Comparison of ENCODE assay signal across 12 cellular contexts in genomic region chr2:111123751-111124150, GRCh38. TPM values are rescaled to one million over a fixed set of nuclear protein-coding genes. Genes with fewer than 3 reads are reported as not detected.
A peak's percentile ranks its signal among the peaks of the same experiment; 100 is the strongest.
DNase-seq lines count a peak whose midpoint lies in the region; ATAC-seq and TF ChIP-seq lines count a peak whose summit lies in the region.
"Had no signal": no experiment of that assay in that cellular context is flagged by ENCODE, and none has a peak within 500 bp of the region (broad histone marks: within the 10 kb centered on the region; RNA-seq: fewer than 3 reads in every experiment).

No MANE protein-coding gene starts in this region.

- H2BK20ac ChIP-seq in H9 (ENCODE audit: low read depth, low read length, poor library complexity, severe bottlenecking): no peak overlapping the region

- no peak overlapping the region for H4K8ac ChIP-seq in H9 (replicated peaks; ENCODE audit: insufficient read length, low read depth, low read length)

- H2AFZ ChIP-seq in H9 (ENCODE audit: low read length): no peak overlapping the region

- no peak overlapping the region for H3K27ac ChIP-seq in H9 (ENCODE audit: insufficient read length, low read depth, low read length)

- H2BK15ac ChIP-seq in H9 (ENCODE audit: low read depth, low read length): no peak overlapping the region

- no peaks in the 10 kb centered on the region for H4K20me1 ChIP-seq in H9 (ENCODE audit: control insufficient read depth, insufficient read depth, insufficient read length)

- H3K9me3 ChIP-seq in BE2C (no peaks in the 10 kb centered on the region), H9 (ENCODE audit: control insufficient read depth, low read depth, low read length) (no peaks in the 10 kb centered on the region)
- H3K9me3 ChIP-seq: neutrophil, uterus had no signal

- no peak overlapping the region for H3K14ac ChIP-seq in H9 (ENCODE audit: insufficient read depth, low read length)

- H3K27me3 ChIP-seq in BE2C: no peaks in the 10 kb centered on the region
- peaks cover 17% of the 10 kb centered on the region for H3K27me3 ChIP-seq in H9 (ENCODE audit: insufficient read depth, low read length)
- H3K27me3 ChIP-seq: uterus had no signal

- no peak overlapping the region for H3K56ac ChIP-seq in H9 (ENCODE audit: insufficient read length, low read depth, low read length)

- H3K4me3 ChIP-seq in BE2C (ENCODE audit: low read depth, low read length): peak overlapping the region; percentile 72; the same call in 1 of the 2 replicates

- peaks cover 31% of the 10 kb centered on the region for H3K23me2 ChIP-seq in H9 (ENCODE audit: insufficient read length, low read depth, low read length, poor library complexity, severe bottlenecking)

- H3K9me3 Mint-ChIP-seq in H9 (no peaks in the 10 kb centered on the region; a peak in 3 of 5 replicates), naive B cell (no peaks in the 10 kb centered on the region)
- no peaks in the 10 kb centered on the region for H3K9me3 Mint-ChIP-seq in activated T-helper 17 cell treated with anti-CD3 and anti-CD28 coated beads, Interleukin-2, amount 50 U/mL, for 72 hours

- H3K27me3 Mint-ChIP-seq in H9 (ENCODE audit: low read depth) (peaks cover 25% of the 10 kb centered on the region), naive B cell (peaks cover 6 to 16% (median 6%) of the 10 kb centered on the region in 3 donors)
- no peaks in the 10 kb centered on the region for H3K27me3 Mint-ChIP-seq in activated T-helper 17 cell treated with anti-CD3 and anti-CD28 coated beads, Interleukin-2, amount 50 U/mL, for 72 hours

- peaks cover 16% of the 10 kb centered on the region for H3K36me3 ChIP-seq in BE2C
- H3K36me3 ChIP-seq: uterus had no signal

- no peaks in the 10 kb centered on the region for H3K4me1 ChIP-seq in BE2C
- no peaks in the 10 kb centered on the region for H3K4me1 ChIP-seq in H9 (ENCODE audit: insufficient read depth, low read length)

- H2BK5ac ChIP-seq in H9 (ENCODE audit: insufficient read length, low read length): no peak overlapping the region

- H3K4me1 Mint-ChIP-seq in H9 (peaks cover 11 to 14% of the 10 kb centered on the region in 2 experiments), naive B cell (peaks cover 24 to 44% (median 40%) of the 10 kb centered on the region in 3 donors)
- peaks cover 14% of the 10 kb centered on the region for H3K4me1 Mint-ChIP-seq in activated T-helper 17 cell treated with anti-CD3 and anti-CD28 coated beads, Interleukin-2, amount 50 U/mL, for 72 hours

- no peak for TF ChIP-seq CTCF in BE2C (IDR thresholded peaks at IDR 0.05; ENCODE audit: low read depth, low read length)
- no peak for TF ChIP-seq CTCF in H9 (conservative IDR thresholded peaks at IDR 0.05)

- peaks cover 22 to 51% (median 49%) of the 10 kb centered on the region in 3 experiments for H3K36me3 Mint-ChIP-seq in H9 (ENCODE audit: insufficient read depth in 1 of 3, low read depth in 3 of 3)
- peaks cover 74% of the 10 kb centered on the region for H3K36me3 Mint-ChIP-seq in activated T-helper 17 cell treated with anti-CD3 and anti-CD28 coated beads, Interleukin-2, amount 50 U/mL, for 72 hours (ENCODE audit: low read depth)
- H3K36me3 Mint-ChIP-seq in naive B cell: peaks cover 0 to 21% of the 10 kb centered on the region in 2 donors

- no peak overlapping the region for H3K4me2 ChIP-seq in H9 (ENCODE audit: insufficient read depth, insufficient read length, low read length)

- H3K23ac ChIP-seq in H9 (ENCODE audit: insufficient read length, low read depth, low read length): no peak overlapping the region

- H2BK12ac ChIP-seq in H9 (ENCODE audit: insufficient read length, low read depth, low read length): no peak overlapping the region

- H2BK120ac ChIP-seq in H9 (ENCODE audit: low read depth, low read length, poor library complexity, severe bottlenecking): no peak overlapping the region

- WGBS in H9 (ENCODE audit: extremely low coverage, insufficient read length, low lambda C conversion rate): no CpG with 5 or more reads among the region's 7 CpGs

- H4K91ac ChIP-seq in H9 (ENCODE audit: insufficient read length, low read depth, low read length): no peak overlapping the region

- no peak overlapping the region for H2AK5ac ChIP-seq in H9 (ENCODE audit: insufficient read length, low read length)

- peaks cover 4% of the 10 kb centered on the region for H3K79me1 ChIP-seq in H9 (ENCODE audit: insufficient read depth, low read depth, low read length, poor library complexity, severe bottlenecking)

- in situ Hi-C loops in ACHN (cut with HindIII; ENCODE audit: low pct_ligation_motif_present, low pct_unique_long_range_greater_than_20kb, low sequenced_read_pairs): no loop called here

- no peak overlapping the region for H3K27ac Mint-ChIP-seq in H9
- H3K27ac Mint-ChIP-seq in activated T-helper 17 cell treated with anti-CD3 and anti-CD28 coated beads, Interleukin-2, amount 50 U/mL, for 72 hours: no peak overlapping the region
- H3K27ac Mint-ChIP-seq in naive B cell: peak overlapping the region in 2 of 6 donors; percentile 13 to 78

- H3K4ac ChIP-seq in H9 (ENCODE audit: low read depth, low read length): no peak overlapping the region

- DNase-seq in BE2C (no peak), H9 (no peak), naive B cell (no peak), NCI-H2107 (lab: John Stamatoyannopoulos, UW) (no peak), ACHN (no peak), AG20443 (ENCODE audit: low spot score) (no peak)
- DNase-seq: NCI-H1436 treated with DMSO at 0.1 percent for 48 hours; stimulated activated CD4-positive, alpha-beta T cell treated with anti-CD3 and anti-CD28 coated beads, Interleukin-4, amount 100 ng/mL, for 1 hour had no signal

- H3K18ac ChIP-seq in H9 (ENCODE audit: insufficient read length, low read depth, low read length): no peak overlapping the region

- H3K4me3 Mint-ChIP-seq in H9 (peak overlapping the region; percentile 80 to 86; a peak in 4 of 5 replicates), naive B cell (peak overlapping the region in 6 of 8 donors; percentile 48 to 96 (median 82))
- peak overlapping the region; percentile 83 for H3K4me3 Mint-ChIP-seq in activated T-helper 17 cell treated with anti-CD3 and anti-CD28 coated beads, Interleukin-2, amount 50 U/mL, for 72 hours

- H3T11ph ChIP-seq in H9 (ENCODE audit: low read length): no peak overlapping the region

- H4K5ac ChIP-seq in H9 (ENCODE audit: insufficient read length, low read depth, low read length): no peak overlapping the region

- no peak for ATAC-seq in activated T-helper 17 cell treated with anti-CD3 and anti-CD28 coated beads, Interleukin-2, amount 50 U/mL, for 72 hours (replicated peaks)
- no peak for ATAC-seq in naive B cell (ENCODE audit: low read depth in 2 of 2)
- no peak for ATAC-seq in GM18909 (IDR thresholded peaks at IDR 0.05; ENCODE audit: poor library complexity, unreplicated experiment)

- no peaks in the 10 kb centered on the region for H3K79me2 ChIP-seq in H9 (ENCODE audit: insufficient read depth, low read length)

- no peak overlapping the region for H3K9ac ChIP-seq in H9 (ENCODE audit: extremely low read depth, insufficient read length, low read length)

RNA-seq across cellular contexts. Expression of gene BCL2L11, which starts 3.0 kb away (rescaled TPM):
- 9.3 TPM for polyA plus RNA-seq in BE2C (2012; ENCODE audit: insufficient read depth, insufficient read length, low read depth)
- total RNA-seq in H9 (2021): 18.9 and 21.2 TPM in 2 replicates
- total RNA-seq in activated T-helper 17 cell treated with anti-CD3 and anti-CD28 coated beads, Interleukin-2, amount 50 U/mL, for 72 hours: 10 to 100 TPM; 12.9 to 13.4 TPM
- polyA plus RNA-seq in naive B cell (ENCODE audit: low read depth in 6 of 6): 10 to 100 TPM; 17.2 to 29.7 (median 20.2) TPM
